Comparison of ENCODE assay signal across 22 cellular contexts in the genomic region with DNA sequence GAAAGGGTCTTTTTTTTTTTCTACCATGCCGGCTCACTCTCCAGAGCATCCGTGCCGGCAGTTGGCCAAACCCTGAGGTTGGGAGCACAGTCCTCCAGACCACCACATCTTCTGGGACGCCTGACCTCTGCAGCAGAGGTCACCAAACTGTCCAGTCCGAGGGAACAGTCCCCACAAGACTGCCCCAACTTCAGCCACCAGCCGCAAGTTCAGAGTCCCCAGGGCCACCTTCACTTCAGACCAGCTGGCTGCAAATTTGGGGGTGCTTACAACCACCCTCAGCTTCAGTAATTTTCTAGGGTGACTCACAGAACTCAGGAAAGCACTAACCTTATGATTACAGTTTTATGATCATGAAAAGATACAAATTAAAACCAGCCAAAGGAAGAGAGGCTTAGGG. TPM values are rescaled to one million over a fixed set of nuclear protein-coding genes. Genes with fewer than 3 reads are reported as not detected.
"Had no signal": no experiment of that assay in that cellular context is flagged by ENCODE, and none has a peak within 500 bp of the region (broad histone marks: within the 10 kb centered on the region; RNA-seq: fewer than 3 reads in every experiment).

No MANE protein-coding gene starts in this region.

- H3K36me3 ChIP-seq: breast epithelium, Peyer's patch had no signal

- DNase-seq: activated CD4-positive, alpha-beta memory T cell treated with anti-CD3 and anti-CD28 coated beads for 36 hours; activated CD4-positive, alpha-beta T cell treated with anti-CD3 and anti-CD28 coated beads for 1 hour; activated CD4-positive, alpha-beta T cell treated with anti-CD3 and anti-CD28 coated beads, Interleukin-2, amount 10 ng/mL, durations not matched to agents 7 days and 5 days; activated effector memory CD4-positive, alpha-beta T cell treated with Interleukin-2 at 50 U/mL for 16 hours; activated naive CD4-positive, alpha-beta T cell; aorta; central memory CD4-positive, alpha-beta T cell; KG1; NCI-H1092; NCI-H2107; NCI-H226; T-helper 17 cell; T-helper 9 cell had no signal

- H3K4me1 ChIP-seq: breast epithelium, Peyer's patch had no signal

- H3K36me3 Mint-ChIP-seq: WTC11 had no signal

- H3K4me3 Mint-ChIP-seq: activated CD4-positive, alpha-beta memory T cell treated with anti-CD3 and anti-CD28 coated beads for 36 hours; activated CD4-positive, alpha-beta T cell treated with anti-CD3 and anti-CD28 coated beads, Interleukin-2, amount 10 ng/mL, durations not matched to agents 7 days and 5 days; activated naive CD4-positive, alpha-beta T cell treated with anti-CD3 and anti-CD28 coated beads, Interleukin-2, amount 50 U/mL, for 24 hours; activated T-helper 1 cell treated with anti-CD3 and anti-CD28 coated beads, Interleukin-12 subunit alpha, Interleukin-12 subunit beta, Interleukin-2, Interleukin-4 antibody, amounts not matched to agents 30 ng/mL and 10 ng/mL and 1 ng/mL, durations not matched to agents 14 hours and 24 hours and 36 hours; T-helper 17 cell; WTC11 had no signal

- ATAC-seq: T-helper 17 cell had no signal

- H3K9me3 Mint-ChIP-seq: activated CD4-positive, alpha-beta T cell treated with anti-CD3 and anti-CD28 coated beads, Interleukin-2, amount 10 ng/mL, durations not matched to agents 7 days and 5 days; activated T-helper 1 cell treated with anti-CD3 and anti-CD28 coated beads, Interleukin-12 subunit alpha, Interleukin-12 subunit beta, Interleukin-2, Interleukin-4 antibody, amounts not matched to agents 30 ng/mL and 10 ng/mL and 1 ng/mL, durations not matched to agents 14 hours and 24 hours and 36 hours; WTC11 had no signal

- H3K27ac ChIP-seq: breast epithelium, Peyer's patch had no signal

- H3K27ac Mint-ChIP-seq: activated CD4-positive, alpha-beta memory T cell treated with anti-CD3 and anti-CD28 coated beads for 36 hours; activated CD4-positive, alpha-beta T cell treated with anti-CD3 and anti-CD28 coated beads, Interleukin-2, amount 10 ng/mL, durations not matched to agents 7 days and 5 days; activated naive CD4-positive, alpha-beta T cell treated with anti-CD3 and anti-CD28 coated beads, Interleukin-2, amount 50 U/mL, for 24 hours; activated T-helper 1 cell treated with anti-CD3 and anti-CD28 coated beads, Interleukin-12 subunit alpha, Interleukin-12 subunit beta, Interleukin-2, Interleukin-4 antibody, amounts not matched to agents 30 ng/mL and 10 ng/mL and 1 ng/mL, durations not matched to agents 14 hours and 24 hours and 36 hours; T-helper 17 cell; WTC11 had no signal

- H3K4me3 ChIP-seq: breast epithelium, Peyer's patch had no signal

- H3K9me3 ChIP-seq: breast epithelium, Peyer's patch had no signal

- H3K27me3 ChIP-seq: breast epithelium, Peyer's patch had no signal

- H3K4me1 Mint-ChIP-seq: activated naive CD4-positive, alpha-beta T cell treated with anti-CD3 and anti-CD28 coated beads, Interleukin-2, amount 50 U/mL, for 24 hours had no signal

RNA-seq across cellular contexts. Expression of gene PLA2G4D, which starts 28.9 kb away (rescaled TPM):
- total RNA-seq: activated CD4-positive, alpha-beta memory T cell treated with anti-CD3 and anti-CD28 coated beads for 36 hours; activated CD4-positive, alpha-beta T cell treated with anti-CD3 and anti-CD28 coated beads, Interleukin-2, amount 10 ng/mL, durations not matched to agents 7 days and 5 days; activated T-helper 1 cell treated with anti-CD3 and anti-CD28 coated beads, Interleukin-12 subunit alpha, Interleukin-12 subunit beta, Interleukin-2, Interleukin-4 antibody, amounts not matched to agents 30 ng/mL and 10 ng/mL and 1 ng/mL, durations not matched to agents 14 hours and 24 hours and 36 hours; aorta; breast epithelium; LHCN-M2; MCF 10A; NCI-H460; Peyer's patch; SK-MEL-5; T-helper 17 cell had no signal

RNA-seq across cellular contexts. Expression of gene PLA2G4E, which starts 44.6 kb away (rescaled TPM):
- total RNA-seq: activated CD4-positive, alpha-beta memory T cell treated with anti-CD3 and anti-CD28 coated beads for 36 hours; activated CD4-positive, alpha-beta T cell treated with anti-CD3 and anti-CD28 coated beads, Interleukin-2, amount 10 ng/mL, durations not matched to agents 7 days and 5 days; activated T-helper 1 cell treated with anti-CD3 and anti-CD28 coated beads, Interleukin-12 subunit alpha, Interleukin-12 subunit beta, Interleukin-2, Interleukin-4 antibody, amounts not matched to agents 30 ng/mL and 10 ng/mL and 1 ng/mL, durations not matched to agents 14 hours and 24 hours and 36 hours; aorta; breast epithelium; LHCN-M2; NCI-H460; SK-MEL-5; T-helper 17 cell; WTC11 had no signal
